In the genomic region with DNA sequence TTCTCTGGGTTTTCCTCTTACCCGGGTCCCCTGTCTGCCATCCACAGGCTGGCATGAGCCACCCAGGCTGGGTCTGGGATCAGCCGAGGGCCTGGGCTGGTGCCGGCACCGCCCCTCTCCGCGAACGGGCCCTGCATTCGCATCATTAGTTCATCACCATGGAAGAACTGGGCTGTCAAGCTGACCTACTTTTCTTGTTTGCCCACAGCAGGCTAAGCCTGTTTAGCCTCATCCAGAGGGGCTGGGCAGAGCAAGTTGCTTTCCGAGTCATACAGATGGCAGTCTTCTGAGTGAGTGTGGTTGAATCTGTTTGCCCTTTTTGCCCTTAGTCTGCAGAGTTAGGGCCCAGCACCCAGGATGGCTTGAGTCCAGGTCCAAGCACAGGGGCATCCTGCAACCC, we compare ENCODE assay signal across 1 cellular context.
TF ChIP-seq lines count a peak whose summit lies in the region.

No MANE protein-coding gene starts in this region.

TF ChIP-seq in GM23338, 12 proteins besides CTCF, POLR2A, EP300 and RAD21 (continued from another document):
- TF ChIP-seq, protein P1, sequence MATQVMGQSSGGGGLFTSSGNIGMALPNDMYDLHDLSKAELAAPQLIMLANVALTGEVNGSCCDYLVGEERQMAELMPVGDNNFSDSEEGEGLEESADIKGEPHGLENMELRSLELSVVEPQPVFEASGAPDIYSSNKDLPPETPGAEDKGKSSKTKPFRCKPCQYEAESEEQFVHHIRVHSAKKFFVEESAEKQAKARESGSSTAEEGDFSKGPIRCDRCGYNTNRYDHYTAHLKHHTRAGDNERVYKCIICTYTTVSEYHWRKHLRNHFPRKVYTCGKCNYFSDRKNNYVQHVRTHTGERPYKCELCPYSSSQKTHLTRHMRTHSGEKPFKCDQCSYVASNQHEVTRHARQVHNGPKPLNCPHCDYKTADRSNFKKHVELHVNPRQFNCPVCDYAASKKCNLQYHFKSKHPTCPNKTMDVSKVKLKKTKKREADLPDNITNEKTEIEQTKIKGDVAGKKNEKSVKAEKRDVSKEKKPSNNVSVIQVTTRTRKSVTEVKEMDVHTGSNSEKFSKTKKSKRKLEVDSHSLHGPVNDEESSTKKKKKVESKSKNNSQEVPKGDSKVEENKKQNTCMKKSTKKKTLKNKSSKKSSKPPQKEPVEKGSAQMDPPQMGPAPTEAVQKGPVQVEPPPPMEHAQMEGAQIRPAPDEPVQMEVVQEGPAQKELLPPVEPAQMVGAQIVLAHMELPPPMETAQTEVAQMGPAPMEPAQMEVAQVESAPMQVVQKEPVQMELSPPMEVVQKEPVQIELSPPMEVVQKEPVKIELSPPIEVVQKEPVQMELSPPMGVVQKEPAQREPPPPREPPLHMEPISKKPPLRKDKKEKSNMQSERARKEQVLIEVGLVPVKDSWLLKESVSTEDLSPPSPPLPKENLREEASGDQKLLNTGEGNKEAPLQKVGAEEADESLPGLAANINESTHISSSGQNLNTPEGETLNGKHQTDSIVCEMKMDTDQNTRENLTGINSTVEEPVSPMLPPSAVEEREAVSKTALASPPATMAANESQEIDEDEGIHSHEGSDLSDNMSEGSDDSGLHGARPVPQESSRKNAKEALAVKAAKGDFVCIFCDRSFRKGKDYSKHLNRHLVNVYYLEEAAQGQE (IDR thresholded peaks at IDR 0.05; ENCODE audit: unreplicated experiment) = no peak
- TF ChIP-seq, protein P2, sequence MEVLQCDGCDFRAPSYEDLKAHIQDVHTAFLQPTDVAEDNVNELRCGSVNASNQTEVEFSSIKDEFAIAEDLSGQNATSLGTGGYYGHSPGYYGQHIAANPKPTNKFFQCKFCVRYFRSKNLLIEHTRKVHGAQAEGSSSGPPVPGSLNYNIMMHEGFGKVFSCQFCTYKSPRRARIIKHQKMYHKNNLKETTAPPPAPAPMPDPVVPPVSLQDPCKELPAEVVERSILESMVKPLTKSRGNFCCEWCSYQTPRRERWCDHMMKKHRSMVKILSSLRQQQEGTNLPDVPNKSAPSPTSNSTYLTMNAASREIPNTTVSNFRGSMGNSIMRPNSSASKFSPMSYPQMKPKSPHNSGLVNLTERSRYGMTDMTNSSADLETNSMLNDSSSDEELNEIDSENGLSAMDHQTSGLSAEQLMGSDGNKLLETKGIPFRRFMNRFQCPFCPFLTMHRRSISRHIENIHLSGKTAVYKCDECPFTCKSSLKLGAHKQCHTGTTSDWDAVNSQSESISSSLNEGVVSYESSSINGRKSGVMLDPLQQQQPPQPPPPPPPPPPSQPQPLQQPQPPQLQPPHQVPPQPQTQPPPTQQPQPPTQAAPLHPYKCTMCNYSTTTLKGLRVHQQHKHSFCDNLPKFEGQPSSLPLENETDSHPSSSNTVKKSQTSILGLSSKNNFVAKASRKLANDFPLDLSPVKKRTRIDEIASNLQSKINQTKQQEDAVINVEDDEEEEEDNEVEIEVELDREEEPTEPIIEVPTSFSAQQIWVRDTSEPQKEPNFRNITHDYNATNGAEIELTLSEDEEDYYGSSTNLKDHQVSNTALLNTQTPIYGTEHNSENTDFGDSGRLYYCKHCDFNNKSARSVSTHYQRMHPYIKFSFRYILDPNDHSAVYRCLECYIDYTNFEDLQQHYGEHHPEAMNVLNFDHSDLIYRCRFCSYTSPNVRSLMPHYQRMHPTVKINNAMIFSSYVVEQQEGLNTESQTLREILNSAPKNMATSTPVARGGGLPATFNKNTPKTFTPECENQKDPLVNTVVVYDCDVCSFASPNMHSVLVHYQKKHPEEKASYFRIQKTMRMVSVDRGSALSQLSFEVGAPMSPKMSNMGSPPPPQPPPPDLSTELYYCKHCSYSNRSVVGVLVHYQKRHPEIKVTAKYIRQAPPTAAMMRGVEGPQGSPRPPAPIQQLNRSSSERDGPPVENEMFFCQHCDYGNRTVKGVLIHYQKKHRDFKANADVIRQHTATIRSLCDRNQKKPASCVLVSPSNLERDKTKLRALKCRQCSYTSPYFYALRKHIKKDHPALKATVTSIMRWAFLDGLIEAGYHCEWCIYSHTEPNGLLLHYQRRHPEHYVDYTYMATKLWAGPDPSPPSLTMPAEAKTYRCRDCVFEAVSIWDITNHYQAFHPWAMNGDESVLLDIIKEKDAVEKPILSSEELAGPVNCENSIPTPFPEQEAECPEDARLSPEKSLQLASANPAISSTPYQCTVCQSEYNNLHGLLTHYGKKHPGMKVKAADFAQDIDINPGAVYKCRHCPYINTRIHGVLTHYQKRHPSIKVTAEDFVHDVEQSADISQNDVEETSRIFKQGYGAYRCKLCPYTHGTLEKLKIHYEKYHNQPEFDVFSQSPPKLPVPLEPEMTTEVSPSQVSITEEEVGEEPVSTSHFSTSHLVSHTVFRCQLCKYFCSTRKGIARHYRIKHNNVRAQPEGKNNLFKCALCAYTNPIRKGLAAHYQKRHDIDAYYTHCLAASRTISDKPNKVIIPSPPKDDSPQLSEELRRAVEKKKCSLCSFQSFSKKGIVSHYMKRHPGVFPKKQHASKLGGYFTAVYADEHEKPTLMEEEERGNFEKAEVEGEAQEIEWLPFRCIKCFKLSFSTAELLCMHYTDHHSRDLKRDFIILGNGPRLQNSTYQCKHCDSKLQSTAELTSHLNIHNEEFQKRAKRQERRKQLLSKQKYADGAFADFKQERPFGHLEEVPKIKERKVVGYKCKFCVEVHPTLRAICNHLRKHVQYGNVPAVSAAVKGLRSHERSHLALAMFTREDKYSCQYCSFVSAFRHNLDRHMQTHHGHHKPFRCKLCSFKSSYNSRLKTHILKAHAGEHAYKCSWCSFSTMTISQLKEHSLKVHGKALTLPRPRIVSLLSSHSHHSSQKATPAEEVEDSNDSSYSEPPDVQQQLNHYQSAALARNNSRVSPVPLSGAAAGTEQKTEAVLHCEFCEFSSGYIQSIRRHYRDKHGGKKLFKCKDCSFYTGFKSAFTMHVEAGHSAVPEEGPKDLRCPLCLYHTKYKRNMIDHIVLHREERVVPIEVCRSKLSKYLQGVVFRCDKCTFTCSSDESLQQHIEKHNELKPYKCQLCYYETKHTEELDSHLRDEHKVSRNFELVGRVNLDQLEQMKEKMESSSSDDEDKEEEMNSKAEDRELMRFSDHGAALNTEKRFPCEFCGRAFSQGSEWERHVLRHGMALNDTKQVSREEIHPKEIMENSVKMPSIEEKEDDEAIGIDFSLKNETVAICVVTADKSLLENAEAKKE (CRISPR knock-in tag; IDR thresholded peaks at IDR 0.05) = no peak
- no peak for TF ChIP-seq NANOG (IDR thresholded peaks at IDR 0.05; ENCODE audit: borderline replicate concordance)
